In genomic region chr2:64838817-64839216, GRCh38 we compare ENCODE assay signal across 11 cellular contexts.
DNase-seq lines count a peak whose midpoint lies in the region; ATAC-seq and TF ChIP-seq lines count a peak whose summit lies in the region.
"Had no signal": no experiment of that assay in that cellular context is flagged by ENCODE, and none has a peak within 500 bp of the region (broad histone marks: within the 10 kb centered on the region; RNA-seq: fewer than 3 reads in every experiment).

No MANE protein-coding gene starts in this region.

- H3K9me2 ChIP-seq in OCI-LY7 (ENCODE audit: insufficient read depth, low read length): no peaks in the 10 kb centered on the region

- peak; percentile 22 to 26 for ATAC-seq in right cardiac atrium
- ATAC-seq in left colon: peak; percentile 89
- ATAC-seq in HG02852 (IDR thresholded peaks at IDR 0.05; ENCODE audit: unreplicated experiment): no peak

- no peak for DNase-seq in right cardiac atrium
- no peak for DNase-seq in right atrium auricular region (ENCODE audit: low spot score)
- DNase-seq in amniotic stem cell (lab: John Stamatoyannopoulos, UW): peak; percentile 76
- DNase-seq in left colon: peak; percentile 56 to 82
- DNase-seq in OCI-LY7 (ENCODE audit: low spot score): no peak
- no peak for DNase-seq in hypothalamus (lab: John Stamatoyannopoulos, UW)
- no peak for DNase-seq in GF-D8 (lab: John Stamatoyannopoulos, UW)
- DNase-seq: activated naive CD8-positive, alpha-beta T cell treated with anti-CD3 and anti-CD28 coated beads for 36 hours; C1 segment of cervical spinal cord; NCI-H2107 had no signal

- POLR2A ChIA-PET in OCI-LY7 (lab: Charles Lee): interaction anchor here (0.6 to 3.5 kb wide), 12 partner anchors 13 to 1189 kb away, joined by 3 to 21 read pairs (median 4); no protein-coding TSS in a partner anchor

- H3K36me3 ChIP-seq in right atrium auricular region (no peaks in the 10 kb centered on the region), OCI-LY7 (ENCODE audit: insufficient read depth, low read length) (no peaks in the 10 kb centered on the region)

- no peak overlapping the region for H3K4me2 ChIP-seq in OCI-LY7 (ENCODE audit: low read length)

- H4K20me1 ChIP-seq in OCI-LY7 (ENCODE audit: insufficient read depth, low read length): no peaks in the 10 kb centered on the region

- no TSS peak for BruUV-seq in OCI-LY7 (replicated peaks; lab: Mats Ljungman, UMichigan)

- H3K27me3 ChIP-seq in right cardiac atrium (ENCODE audit: control insufficient read depth, insufficient read depth) (no peaks in the 10 kb centered on the region), right atrium auricular region (no peaks in the 10 kb centered on the region)

- no peak for TF ChIP-seq CTCF in right atrium auricular region (IDR thresholded peaks at IDR 0.05)
- no peak for TF ChIP-seq CTCF in OCI-LY7 (conservative IDR thresholded peaks at IDR 0.05; ENCODE audit: low read length)

- no peak overlapping the region for H3K4me3 ChIP-seq in right cardiac atrium (ENCODE audit: low read length)
- H3K4me3 ChIP-seq in right atrium auricular region: no peak overlapping the region
- H3K4me3 ChIP-seq in OCI-LY7 (ENCODE audit: low read depth, low read length, poor library complexity, severe bottlenecking): no peak overlapping the region

- CTCF ChIA-PET in OCI-LY7 (lab: Charles Lee; ENCODE audit: unreplicated experiment): no interaction called here

- no peaks in the 10 kb centered on the region for H3K79me2 ChIP-seq in OCI-LY7 (ENCODE audit: insufficient read depth, low read depth, low read length)

- H3K27ac ChIP-seq in right cardiac atrium (ENCODE audit: low read length): no peak overlapping the region
- H3K27ac ChIP-seq in right atrium auricular region: no peak overlapping the region
- no peak overlapping the region for H3K27ac ChIP-seq in OCI-LY7 (ENCODE audit: low read depth, low read length, poor library complexity, severe bottlenecking)

- H2AFZ ChIP-seq in OCI-LY7 (ENCODE audit: low read length): no peak overlapping the region; the same call in 1 of the 2 replicates

- 59% methylated on average over 8 of the region's 8 CpGs for WGBS in right cardiac atrium

- intact Hi-C loops in right cardiac atrium (cut with DNase I) (loop anchor here in 1 of 4 donors (10.0 kb wide), 1 partner anchor 194 kb away; no protein-coding TSS in a partner anchor), left colon (cut with DNase I, micrococcal nuclease) (no loop called here), OCI-LY7 (cut with micrococcal nuclease; ENCODE audit: unreplicated experiment) (no loop called here)

- H3K9me3 ChIP-seq in right cardiac atrium (ENCODE audit: control insufficient read depth, low read length): no peaks in the 10 kb centered on the region
- no peaks in the 10 kb centered on the region for H3K9me3 ChIP-seq in right atrium auricular region
- no peaks in the 10 kb centered on the region for H3K9me3 ChIP-seq in OCI-LY7 (ENCODE audit: low read length)

- H3K4me1 ChIP-seq in right cardiac atrium (ENCODE audit: control insufficient read depth, insufficient read depth, low read length): no peaks in the 10 kb centered on the region
- peaks cover 0 to 13% of the 10 kb centered on the region in 2 donors for H3K4me1 ChIP-seq in right atrium auricular region
- peaks cover 45% of the 10 kb centered on the region for H3K4me1 ChIP-seq in OCI-LY7 (ENCODE audit: insufficient read depth, low read length, poor library complexity, severe bottlenecking)

Comparison
In these comparisons a context has a peak if more than half of its experiments do, and no peak if none do; other contexts are left out.
1. DNase-seq: peak in amniotic stem cell (single experiment) and left colon (2 of 2); none in right cardiac atrium (0 of 3), right atrium auricular region (single experiment), OCI-LY7 (single experiment), hypothalamus (0 of 51) and GF-D8 (single experiment).